ENCODE assay signal across 12 cellular contexts in genomic region chr15:51771773-51772172, GRCh38.
"Had no signal": no experiment of that assay in that cellular context is flagged by ENCODE, and none has a peak within 500 bp of the region (broad histone marks: within the 10 kb centered on the region; RNA-seq: fewer than 3 reads in every experiment).

No MANE protein-coding gene starts in this region.

- H3K27ac Mint-ChIP-seq: activated CD4-positive, alpha-beta T cell treated with anti-CD3 and anti-CD28 coated beads, Interleukin-2, amount 10 ng/mL, durations not matched to agents 7 days and 5 days; stimulated activated naive B cell treated with anti-CD40 and anti-IgM and Interleukin-4, amounts not matched to agents 10 μg/mL and 1 μg/mL and 100 μg/mL, for 72 hours; T-helper 2 cell treated with Interferon-gamma antibody and Interleukin-4, amounts not matched to agents 5 μg/mL and 100 μg/mL, for 36 hours had no signal

- H3K27me3 Mint-ChIP-seq: activated CD4-positive, alpha-beta T cell treated with anti-CD3 and anti-CD28 coated beads, Interleukin-2, amount 10 ng/mL, durations not matched to agents 7 days and 5 days; naive thymus-derived CD8-positive, alpha-beta T cell; stimulated activated naive B cell treated with anti-CD40 and anti-IgM and Interleukin-4, amounts not matched to agents 10 μg/mL and 1 μg/mL and 100 μg/mL, for 72 hours had no signal

- H3K4me1 ChIP-seq: uterus had no signal

- H3K9me3 ChIP-seq: tibial artery, uterus had no signal

- H3K36me3 ChIP-seq: uterus had no signal

- H3K4me3 ChIP-seq: tibial artery, uterus had no signal

- H3K9me3 Mint-ChIP-seq: naive thymus-derived CD8-positive, alpha-beta T cell had no signal

- DNase-seq: activated CD4-positive, alpha-beta T cell treated with anti-CD3 and anti-CD28 coated beads, Interleukin-2, amount 10 ng/mL, durations not matched to agents 7 days and 5 days; activated CD4-positive, CD25-positive, alpha-beta regulatory T cell; activated CD8-positive, alpha-beta memory T cell treated with anti-CD3 and anti-CD28 coated beads for 24 hours; activated naive CD4-positive, alpha-beta T cell treated with Interleukin-2 at 50 U/mL for 16 hours; islet precursor cell; naive thymus-derived CD8-positive, alpha-beta T cell; stimulated activated naive B cell treated with anti-CD40 and anti-IgM and Interleukin-4, amounts not matched to agents 10 μg/mL and 1 μg/mL and 100 μg/mL, for 72 hours; tibial artery; uterus had no signal

- H3K27ac ChIP-seq: tibial artery, uterus had no signal

- ATAC-seq: esophagus mucosa; left lobe of liver; naive thymus-derived CD8-positive, alpha-beta T cell; stimulated activated naive B cell treated with anti-CD40 and anti-IgM and Interleukin-4, amounts not matched to agents 10 μg/mL and 1 μg/mL and 100 μg/mL, for 72 hours had no signal

- H3K27me3 ChIP-seq: tibial artery, uterus had no signal

- H3K4me3 Mint-ChIP-seq: activated CD4-positive, alpha-beta T cell treated with anti-CD3 and anti-CD28 coated beads, Interleukin-2, amount 10 ng/mL, durations not matched to agents 7 days and 5 days; naive thymus-derived CD8-positive, alpha-beta T cell; stimulated activated naive B cell treated with anti-CD40 and anti-IgM and Interleukin-4, amounts not matched to agents 10 μg/mL and 1 μg/mL and 100 μg/mL, for 72 hours; T-helper 2 cell treated with Interferon-gamma antibody and Interleukin-4, amounts not matched to agents 5 μg/mL and 100 μg/mL, for 36 hours had no signal
